Comparison of ENCODE assay signal across 9 cellular contexts in the genomic region with DNA sequence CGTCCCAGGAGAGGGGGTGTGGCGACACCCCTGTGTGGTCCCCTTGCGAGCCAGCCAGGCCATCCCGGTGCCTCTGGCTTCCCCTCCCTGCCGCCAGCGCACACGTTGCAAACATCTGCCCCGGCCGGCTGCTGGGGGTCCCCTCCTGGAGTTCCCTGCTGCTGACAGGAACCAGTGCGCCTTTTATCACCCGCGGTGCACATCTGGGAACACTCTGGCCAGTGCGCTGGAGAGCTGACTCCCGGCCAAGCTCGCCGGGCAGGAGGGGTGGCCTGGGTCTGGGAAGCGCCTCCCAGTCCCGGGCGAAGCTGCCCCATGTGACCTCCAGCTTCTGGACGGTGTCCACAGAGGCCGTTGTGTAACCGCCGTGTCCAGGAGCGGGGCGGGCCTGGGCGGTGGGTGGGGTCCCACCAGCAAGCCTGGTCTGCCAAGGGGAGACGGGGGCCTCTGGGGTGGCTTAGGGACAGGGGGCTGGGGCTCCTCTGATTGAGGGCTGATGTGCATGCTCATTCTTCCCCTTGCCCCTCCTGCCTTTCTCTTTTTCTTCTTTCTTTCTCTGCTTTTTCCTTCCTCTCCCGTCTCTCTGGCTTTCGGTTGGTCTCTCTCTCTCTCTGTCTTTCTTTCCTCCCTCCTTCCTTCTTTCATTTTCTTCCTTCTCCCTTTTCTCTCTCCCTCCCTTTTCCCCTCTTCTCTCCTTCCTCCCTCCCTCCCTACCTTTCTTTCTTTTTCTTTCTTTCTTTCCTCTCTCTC. TPM values are rescaled to one million over a fixed set of nuclear protein-coding genes. Genes with fewer than 3 reads are reported as not detected.
A peak's percentile ranks its signal among the peaks of the same experiment; 100 is the strongest.
DNase-seq lines count a peak whose midpoint lies in the region; FAIRE-seq and TF ChIP-seq lines count a peak whose summit lies in the region.
"Had no signal": no experiment of that assay in that cellular context is flagged by ENCODE, and none has a peak within 500 bp of the region (broad histone marks: within the 10 kb centered on the region; RNA-seq: fewer than 3 reads in every experiment).

No MANE protein-coding gene starts in this region.

- intact Hi-C loops in vagina (cut with DNase I), result no loop called here

- peak overlapping the region; percentile 57 for H3K4me3 Mint-ChIP-seq in activated naive CD4-positive, alpha-beta T cell treated with anti-CD3 and anti-CD28 coated beads, Interleukin-2, amount 50 U/mL, for 24 hours

- H3K9me3 ChIP-seq in vagina, result no peaks in the 10 kb centered on the region

- no peaks in the 10 kb centered on the region for H3K36me3 Mint-ChIP-seq in activated naive CD4-positive, alpha-beta T cell treated with anti-CD3 and anti-CD28 coated beads, Interleukin-2, amount 50 U/mL, for 24 hours

- no peaks in the 10 kb centered on the region for H3K27me3 ChIP-seq in vagina

- H3K36me3 ChIP-seq in vagina, result no peaks in the 10 kb centered on the region

- peaks cover 8% of the 10 kb centered on the region for H3K4me1 Mint-ChIP-seq in activated naive CD4-positive, alpha-beta T cell treated with anti-CD3 and anti-CD28 coated beads, Interleukin-2, amount 50 U/mL, for 24 hours

- FAIRE-seq in endometrium (lab: Jason Lieb, UNC), result peak; percentile 86

- in situ Hi-C loops in GM13977 (cut with MboI; ENCODE audit: low pct_unique_long_range_greater_than_20kb, low sequenced_read_pairs, unreplicated experiment), result no loop called here

- peaks cover 25% of the 10 kb centered on the region for H3K4me1 ChIP-seq in vagina

- H3K27me3 Mint-ChIP-seq in activated naive CD4-positive, alpha-beta T cell treated with anti-CD3 and anti-CD28 coated beads, Interleukin-2, amount 50 U/mL, for 24 hours, result peaks cover 25% of the 10 kb centered on the region

- H3K4me3 ChIP-seq in vagina, result peak overlapping the region; percentile 30 to 37

- no peak for TF ChIP-seq POLR2A in vagina (IDR thresholded peaks at IDR 0.05)

- H3K9me3 Mint-ChIP-seq in activated naive CD4-positive, alpha-beta T cell treated with anti-CD3 and anti-CD28 coated beads, Interleukin-2, amount 50 U/mL, for 24 hours, result no peaks in the 10 kb centered on the region

- peak overlapping the region; percentile 81 for H3K27ac ChIP-seq in vagina
- H3K27ac ChIP-seq: C4-2B had no signal

- TF ChIP-seq CTCF in vagina (IDR thresholded peaks at IDR 0.05) (no peak), GM13977 (IDR thresholded peaks at IDR 0.05; ENCODE audit: extremely low read depth, insufficient read depth, missing control alignments) (no peak)

- DNase-seq in activated naive CD4-positive, alpha-beta T cell (lab: John Stamatoyannopoulos, UW), result no peak
- DNase-seq in mucosa of gallbladder (ENCODE audit: low spot score) (peak; percentile 91), vagina (ENCODE audit: extremely low spot score in 2 of 2) (peak in 1 of 2 donors; percentile 93), GM13977 (ENCODE audit: low spot score) (no peak), NCI-H82 treated with DMSO at 0.1 percent for 48 hours (lab: John Stamatoyannopoulos, UW; ENCODE audit: unreplicated experiment) (no peak)
- DNase-seq in stimulated activated naive CD4-positive, alpha-beta T cell treated with Interleukin-2 at 50 U/mL for 16 hours (lab: John Stamatoyannopoulos, UW), result no peak

- H3K27ac Mint-ChIP-seq in activated naive CD4-positive, alpha-beta T cell treated with anti-CD3 and anti-CD28 coated beads, Interleukin-2, amount 50 U/mL, for 24 hours, result no peak overlapping the region

RNA-seq across cellular contexts. Expression of a gene that starts 25.2 kb away (rescaled TPM):
- not detected for total RNA-seq in mucosa of gallbladder
- total RNA-seq in vagina, result not detected
